In the genomic region with DNA sequence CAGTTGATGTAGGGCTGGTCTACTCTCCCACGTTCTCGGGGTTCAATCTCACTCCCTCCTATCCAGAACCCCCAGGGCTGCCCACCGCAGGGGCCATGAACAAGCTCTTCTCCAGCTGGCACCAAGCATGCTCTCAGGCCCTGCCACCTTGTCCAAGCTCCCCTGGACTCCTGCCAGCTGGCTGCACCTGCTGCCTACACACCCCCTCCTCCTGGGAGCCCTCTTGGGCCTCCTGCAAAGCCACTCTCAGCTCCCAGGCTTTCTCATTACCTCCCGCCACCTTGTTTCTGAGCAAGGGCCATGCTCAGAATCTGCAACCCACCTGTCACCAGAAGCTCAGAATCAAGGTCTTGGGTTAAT, we compare ENCODE assay signal across 19 cellular contexts. TPM values are rescaled to one million over a fixed set of nuclear protein-coding genes. Genes with fewer than 3 reads are reported as not detected.
A peak's percentile ranks its signal among the peaks of the same experiment; 100 is the strongest.
DNase-seq lines count a peak whose midpoint lies in the region; ATAC-seq, FAIRE-seq and TF ChIP-seq lines count a peak whose summit lies in the region.
"Had no signal": no experiment of that assay in that cellular context is flagged by ENCODE, and none has a peak within 500 bp of the region (broad histone marks: within the 10 kb centered on the region; RNA-seq: fewer than 3 reads in every experiment).

No MANE protein-coding gene starts in this region.

- no peak overlapping the region for H3K27ac ChIP-seq in pancreas
- H3K27ac ChIP-seq: gastrocnemius medialis, RWPE1 had no signal

- no peak for TF ChIP-seq CTCF in pancreas (IDR thresholded peaks at IDR 0.05)

- no peaks in the 10 kb centered on the region for H3K27me3 ChIP-seq in pancreas
- H3K27me3 ChIP-seq: gastrocnemius medialis had no signal

- 73 to 76% methylated on average over 4 of the region's 4 CpGs for WGBS in pancreas, 2 donors

- H3K4me3 ChIP-seq in pancreas = no peak overlapping the region
- H3K4me3 ChIP-seq: gastrocnemius medialis, GM12878, HAP-1 had no signal

- H3K9me3 ChIP-seq in pancreas = no peaks in the 10 kb centered on the region
- H3K9me3 ChIP-seq: gastrocnemius medialis, HAP-1 had no signal

- no peaks in the 10 kb centered on the region for H3K36me3 ChIP-seq in pancreas
- H3K36me3 ChIP-seq: gastrocnemius medialis, HAP-1 had no signal

- FAIRE-seq in pancreas (lab: Jason Lieb, UNC) = no peak
- FAIRE-seq: endothelial cell of umbilical vein, GM12878 had no signal

- DNase-seq in NCI-H1417 (lab: John Stamatoyannopoulos, UW) (peak; percentile 32 to 59 (median 56)), NCI-H1417 treated with DMSO at 0.1 percent for 48 hours (lab: John Stamatoyannopoulos, UW) (no peak), NCI-H1092 (lab: John Stamatoyannopoulos, UW) (peak; percentile 43), NCI-H510A treated with DMSO at 0.1 percent for 48 hours (lab: John Stamatoyannopoulos, UW) (peak; percentile 89), pancreas (peak in 5 of 6 donors; percentile 55 to 89 (median 78))
- DNase-seq in effector CD4-positive, alpha-beta T cell = no peak
- no peak for DNase-seq in stimulated activated CD4-positive, alpha-beta T cell treated with anti-CD3 and anti-CD28 coated beads, Interleukin-15, amount 100 ng/mL, for 24 hours
- DNase-seq: 8988T; amniotic stem cell; gastrocnemius medialis; mammary epithelial cell; retina; stimulated activated CD4-positive, alpha-beta T cell treated with anti-CD3 and anti-CD28 coated beads, Interleukin-1b, Interleukin-23, amount 100 ng/mL, for 48 hours had no signal

- peak; percentile 53 to 80 (median 67) for ATAC-seq in pancreas
- no peak for ATAC-seq in HG03159 (IDR thresholded peaks at IDR 0.05; ENCODE audit: unreplicated experiment)
- ATAC-seq: gastrocnemius medialis, GM12878, WTC11 had no signal

- no peaks in the 10 kb centered on the region for H3K4me1 ChIP-seq in pancreas

- intact Hi-C loops in pancreas (cut with DNase I) = no loop called here

RNA-seq across cellular contexts. Expression of gene HDAC4, which starts 56.0 kb away (rescaled TPM):
- 10 to 100 TPM; 14.7 to 31.8 (median 17.5) TPM for total RNA-seq in pancreas
- polyA plus RNA-seq in pancreas = 10 to 100 TPM in 1 of 2 donors, 1 to 10 TPM in 1; 8.2 to 12.6 TPM

Comparison
In these comparisons a context has a peak if more than half of its experiments do, and no peak if none do; other contexts are left out.
1. DNase-seq: peak in NCI-H1417 (3 of 3), NCI-H1092 (single experiment), NCI-H510A treated with DMSO at 0.1 percent for 48 hours (single experiment) and pancreas (5 of 6); none in NCI-H1417 treated with DMSO at 0.1 percent for 48 hours (single experiment), effector CD4-positive, alpha-beta T cell (single experiment) and stimulated activated CD4-positive, alpha-beta T cell treated with anti-CD3 and anti-CD28 coated beads, Interleukin-15, amount 100 ng/mL, for 24 hours (single experiment).